ENCODE assay signal across 9 cellular contexts in the genomic region with DNA sequence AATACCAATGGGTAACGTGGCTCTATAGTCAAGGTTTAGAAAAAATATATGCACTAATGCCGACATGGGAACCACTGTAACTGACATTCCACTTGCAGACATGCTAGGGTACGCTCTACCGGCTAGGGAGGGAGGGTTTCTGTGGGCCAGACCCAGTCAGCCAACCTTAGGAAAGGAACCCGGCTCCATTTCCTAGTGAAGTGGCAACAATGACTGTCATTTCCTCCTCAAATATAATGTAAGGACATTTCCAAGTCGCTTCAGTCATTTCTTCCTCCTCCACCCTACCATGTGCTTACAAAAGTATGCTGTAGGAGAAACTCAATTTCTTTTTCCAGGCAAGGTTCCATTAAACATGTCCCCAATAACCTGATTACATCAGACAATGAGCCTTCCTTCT.
DNase-seq lines count a peak whose midpoint lies in the region; ATAC-seq and TF ChIP-seq lines count a peak whose summit lies in the region.
"Had no signal": no experiment of that assay in that cellular context is flagged by ENCODE, and none has a peak within 500 bp of the region (broad histone marks: within the 10 kb centered on the region; RNA-seq: fewer than 3 reads in every experiment).

No MANE protein-coding gene starts in this region.

- H3K36me3 ChIP-seq in OCI-LY7 (ENCODE audit: insufficient read depth, low read length): no peaks in the 10 kb centered on the region; the same call in 1 of the 2 replicates

- H3K9me3 Mint-ChIP-seq in nephron: no peaks in the 10 kb centered on the region

- DNase-seq in OCI-LY7 (ENCODE audit: low spot score) (peak; percentile 40), AG08395 (ENCODE audit: low spot score) (no peak), amniotic stem cell (lab: John Stamatoyannopoulos, UW) (no peak), left cardiac atrium (no peak)
- DNase-seq in central memory CD4-positive, alpha-beta T cell: peak; percentile 7
- DNase-seq: caudate nucleus had no signal

- peak overlapping the region; percentile 65 for H3K27ac ChIP-seq in OCI-LY7 (ENCODE audit: low read depth, low read length, poor library complexity, severe bottlenecking)

- H3K4me3 Mint-ChIP-seq in nephron: peak overlapping the region; percentile 35 to 83 (median 81)

- peak overlapping the region; percentile 85 for H3K4me2 ChIP-seq in OCI-LY7 (ENCODE audit: low read length)

- H3K4me3 ChIP-seq in GM08714 (ENCODE audit: low read length): peak overlapping the region; percentile 61; the same call in 1 of the 2 replicates
- peak overlapping the region; percentile 73 for H3K4me3 ChIP-seq in OCI-LY7 (ENCODE audit: low read depth, low read length, poor library complexity, severe bottlenecking)

- peak overlapping the region; percentile 72 to 86 (median 82) for H3K27ac Mint-ChIP-seq in nephron

- peak overlapping the region; percentile 83 for H2AFZ ChIP-seq in OCI-LY7 (ENCODE audit: low read length)

- BruUV-seq in OCI-LY7 (replicated peaks; lab: Mats Ljungman, UMichigan): no TSS peak

- TF ChIP-seq CTCF in OCI-LY7 (conservative IDR thresholded peaks at IDR 0.05; ENCODE audit: low read length): no peak
- TF ChIP-seq CTCF in nephron (IDR thresholded peaks at IDR 0.05; ENCODE audit: unreplicated experiment in 3 of 3): no peak

- ATAC-seq in HG02571 (IDR thresholded peaks at IDR 0.05; ENCODE audit: unreplicated experiment) (no peak), left cardiac atrium (no peak)

- no peaks in the 10 kb centered on the region for H4K20me1 ChIP-seq in OCI-LY7 (ENCODE audit: insufficient read depth, low read length)

- H3K4me1 ChIP-seq in OCI-LY7 (ENCODE audit: insufficient read depth, low read length, poor library complexity, severe bottlenecking): peaks cover 47% of the 10 kb centered on the region

- intact Hi-C loops in OCI-LY7 (cut with micrococcal nuclease; ENCODE audit: unreplicated experiment): loop anchor here (2.0 to 10.0 kb wide), 3 partner anchors 65 to 839 kb away; partner anchors contain the start of genes PSMD14 and TANK
- intact Hi-C loops in left cardiac atrium (cut with DNase I): no loop called here

- H3K27me3 Mint-ChIP-seq in nephron (ENCODE audit: low read depth): peaks cover 58% of the 10 kb centered on the region

- no peaks in the 10 kb centered on the region for H3K36me3 Mint-ChIP-seq in nephron (ENCODE audit: low read depth)

- H3K9me3 ChIP-seq in OCI-LY7 (ENCODE audit: low read length): no peaks in the 10 kb centered on the region

- no peaks in the 10 kb centered on the region for H3K9me2 ChIP-seq in OCI-LY7 (ENCODE audit: insufficient read depth, low read length)

- H3K79me2 ChIP-seq in OCI-LY7 (ENCODE audit: insufficient read depth, low read depth, low read length): peaks cover 16% of the 10 kb centered on the region; the same call in 1 of the 2 replicates

- H3K4me1 Mint-ChIP-seq in nephron: peaks cover 32% of the 10 kb centered on the region

- POLR2A ChIA-PET in OCI-LY7 (lab: Charles Lee): interaction anchor here (0.9 to 6.5 kb wide), 7 partner anchors 12 to 107 kb away, joined by 3 to 76 read pairs (median 4); partner anchors contain the start of gene PSMD14

- CTCF ChIA-PET in OCI-LY7 (lab: Charles Lee; ENCODE audit: unreplicated experiment): interaction anchor here (1.3 to 1.9 kb wide), 3 partner anchors 10 to 26 kb away, joined by 3 to 4 read pairs (median 4); no protein-coding TSS in a partner anchor

Comparison
In these comparisons a context has a peak if more than half of its experiments do, and no peak if none do; other contexts are left out.
1. DNase-seq: peak in OCI-LY7 (single experiment) and central memory CD4-positive, alpha-beta T cell (single experiment); none in AG08395 (single experiment), amniotic stem cell (single experiment) and left cardiac atrium (single experiment).